9 cellular contexts compared by ENCODE assay signal in genomic region chr20:61874421-61875068, GRCh38.
DNase-seq lines count a peak whose midpoint lies in the region; ATAC-seq and TF ChIP-seq lines count a peak whose summit lies in the region.
"Had no signal": no experiment of that assay in that cellular context is flagged by ENCODE, and none has a peak within 500 bp of the region (broad histone marks: within the 10 kb centered on the region; RNA-seq: fewer than 3 reads in every experiment).

No MANE protein-coding gene starts in this region.

- H3K36me3 Mint-ChIP-seq in GM23338 (ENCODE audit: low read depth): no peaks in the 10 kb centered on the region; the same call in 2 of the 3 replicates
- H3K36me3 Mint-ChIP-seq in effector memory CD8-positive, alpha-beta T cell (ENCODE audit: insufficient read depth): no peaks in the 10 kb centered on the region

- peak; percentile 93 for ATAC-seq in GM23338
- ATAC-seq in GM21526 (IDR thresholded peaks at IDR 0.05; ENCODE audit: low FRiP score, unreplicated experiment): no peak
- ATAC-seq in effector memory CD8-positive, alpha-beta T cell (replicated peaks): no peak
- no peak for ATAC-seq in HG03442 (IDR thresholded peaks at IDR 0.05; ENCODE audit: unreplicated experiment)

- no peak overlapping the region for H3K4me3 Mint-ChIP-seq in GM23338
- H3K4me3 Mint-ChIP-seq in effector memory CD8-positive, alpha-beta T cell: no peak overlapping the region

- H3K9me3 Mint-ChIP-seq in GM23338: peaks cover 17% of the 10 kb centered on the region
- H3K9me3 Mint-ChIP-seq in effector memory CD8-positive, alpha-beta T cell: no peaks in the 10 kb centered on the region

- H3K4me3 ChIP-seq in GM23338 (no peak overlapping the region), OCI-LY3 (ENCODE audit: low read length) (no peak overlapping the region), epithelial cell of proximal tubule (ENCODE audit: low read depth, low read length) (no peak overlapping the region)

- no peaks in the 10 kb centered on the region for H4K20me1 ChIP-seq in GM23338 (replicated peaks; ENCODE audit: insufficient read depth)
- no peaks in the 10 kb centered on the region for H4K20me1 ChIP-seq in OCI-LY3 (ENCODE audit: insufficient read depth, low read length)

- TF ChIP-seq CTCF in 22Rv1 (IDR thresholded peaks at IDR 0.05) (peak; percentile 44), GM23338 (conservative IDR thresholded peaks at IDR 0.05; ENCODE audit: low read depth in 2 of 2) (peak; percentile 41 to 77; a peak in 3 of 4 replicates), OCI-LY3 (IDR thresholded peaks at IDR 0.05; ENCODE audit: low read depth, low read length) (peak; percentile 29), epithelial cell of proximal tubule (conservative IDR thresholded peaks at IDR 0.05; ENCODE audit: low read depth, low read length) (peak; percentile 47)

- H3K36me3 ChIP-seq in GM23338 (ENCODE audit: insufficient read depth) (no peaks in the 10 kb centered on the region), OCI-LY3 (replicated peaks; ENCODE audit: low read depth, low read length) (no peaks in the 10 kb centered on the region)

- no peaks in the 10 kb centered on the region for H3K79me2 ChIP-seq in GM23338 (replicated peaks; ENCODE audit: insufficient read depth)
- no peaks in the 10 kb centered on the region for H3K79me2 ChIP-seq in OCI-LY3 (ENCODE audit: low read length)

- no peaks in the 10 kb centered on the region for H3F3A ChIP-seq in GM23338 (replicated peaks; ENCODE audit: low read depth)

- peaks cover 4% of the 10 kb centered on the region for H3K27me3 Mint-ChIP-seq in GM23338 (ENCODE audit: insufficient read depth, low read depth, poor library complexity)
- H3K27me3 Mint-ChIP-seq in effector memory CD8-positive, alpha-beta T cell: peaks cover 0 to 32% of the 10 kb centered on the region in 2 donors

- no peaks in the 10 kb centered on the region for H3K9me2 ChIP-seq in GM23338 (ENCODE audit: insufficient read depth)

- H2AFZ ChIP-seq in GM23338 (no peak overlapping the region), OCI-LY3 (ENCODE audit: low read depth, low read length) (no peak overlapping the region)

- H3K27ac ChIP-seq in 22Rv1: no peak overlapping the region
- no peak overlapping the region for H3K27ac ChIP-seq in GM23338 (ENCODE audit: low read depth)
- H3K27ac ChIP-seq in OCI-LY3 (ENCODE audit: low read length): no peak overlapping the region

- H3K9ac ChIP-seq in OCI-LY3 (ENCODE audit: low read length): no peak overlapping the region

- no peak overlapping the region for H3K4me2 ChIP-seq in GM23338
- H3K4me2 ChIP-seq in OCI-LY3 (ENCODE audit: low read length): no peak overlapping the region

- DNase-seq in GM23338 (ENCODE audit: low spot score) (peak; percentile 78), epithelial cell of proximal tubule (ENCODE audit: low read depth) (no peak), NCI-H2107 treated with DMSO at 0.1 percent for 48 hours (lab: John Stamatoyannopoulos, UW; ENCODE audit: unreplicated experiment) (no peak)
- DNase-seq in effector memory CD8-positive, alpha-beta T cell: no peak
- DNase-seq: NCI-H2227 treated with DMSO at 0.1 percent for 48 hours had no signal

- H3K27me3 ChIP-seq in GM23338 (ENCODE audit: insufficient read depth) (no peaks in the 10 kb centered on the region), OCI-LY3 (ENCODE audit: low read depth, low read length) (no peaks in the 10 kb centered on the region; the same call in 1 of the 2 replicates)

- no peaks in the 10 kb centered on the region for H3K4me1 Mint-ChIP-seq in GM23338
- peaks cover 0 to 2% of the 10 kb centered on the region in 2 donors for H3K4me1 Mint-ChIP-seq in effector memory CD8-positive, alpha-beta T cell (ENCODE audit: low read depth in 2 of 2)

- H3K27ac Mint-ChIP-seq in GM23338: no peak overlapping the region
- no peak overlapping the region for H3K27ac Mint-ChIP-seq in effector memory CD8-positive, alpha-beta T cell

- no peaks in the 10 kb centered on the region for H3K9me3 ChIP-seq in OCI-LY3 (ENCODE audit: insufficient read depth, low read length)

- H3K4me1 ChIP-seq in GM23338 (ENCODE audit: insufficient read depth): no peaks in the 10 kb centered on the region
- no peaks in the 10 kb centered on the region for H3K4me1 ChIP-seq in OCI-LY3 (ENCODE audit: low read length)

TF ChIP-seq in GM23338, 12 proteins besides CTCF, POLR2A, EP300 and RAD21 (continues in another document):
- TF ChIP-seq EZH2 (IDR thresholded peaks at IDR 0.05; ENCODE audit: low read depth, unreplicated experiment): no peak
- TF ChIP-seq, protein P1, sequence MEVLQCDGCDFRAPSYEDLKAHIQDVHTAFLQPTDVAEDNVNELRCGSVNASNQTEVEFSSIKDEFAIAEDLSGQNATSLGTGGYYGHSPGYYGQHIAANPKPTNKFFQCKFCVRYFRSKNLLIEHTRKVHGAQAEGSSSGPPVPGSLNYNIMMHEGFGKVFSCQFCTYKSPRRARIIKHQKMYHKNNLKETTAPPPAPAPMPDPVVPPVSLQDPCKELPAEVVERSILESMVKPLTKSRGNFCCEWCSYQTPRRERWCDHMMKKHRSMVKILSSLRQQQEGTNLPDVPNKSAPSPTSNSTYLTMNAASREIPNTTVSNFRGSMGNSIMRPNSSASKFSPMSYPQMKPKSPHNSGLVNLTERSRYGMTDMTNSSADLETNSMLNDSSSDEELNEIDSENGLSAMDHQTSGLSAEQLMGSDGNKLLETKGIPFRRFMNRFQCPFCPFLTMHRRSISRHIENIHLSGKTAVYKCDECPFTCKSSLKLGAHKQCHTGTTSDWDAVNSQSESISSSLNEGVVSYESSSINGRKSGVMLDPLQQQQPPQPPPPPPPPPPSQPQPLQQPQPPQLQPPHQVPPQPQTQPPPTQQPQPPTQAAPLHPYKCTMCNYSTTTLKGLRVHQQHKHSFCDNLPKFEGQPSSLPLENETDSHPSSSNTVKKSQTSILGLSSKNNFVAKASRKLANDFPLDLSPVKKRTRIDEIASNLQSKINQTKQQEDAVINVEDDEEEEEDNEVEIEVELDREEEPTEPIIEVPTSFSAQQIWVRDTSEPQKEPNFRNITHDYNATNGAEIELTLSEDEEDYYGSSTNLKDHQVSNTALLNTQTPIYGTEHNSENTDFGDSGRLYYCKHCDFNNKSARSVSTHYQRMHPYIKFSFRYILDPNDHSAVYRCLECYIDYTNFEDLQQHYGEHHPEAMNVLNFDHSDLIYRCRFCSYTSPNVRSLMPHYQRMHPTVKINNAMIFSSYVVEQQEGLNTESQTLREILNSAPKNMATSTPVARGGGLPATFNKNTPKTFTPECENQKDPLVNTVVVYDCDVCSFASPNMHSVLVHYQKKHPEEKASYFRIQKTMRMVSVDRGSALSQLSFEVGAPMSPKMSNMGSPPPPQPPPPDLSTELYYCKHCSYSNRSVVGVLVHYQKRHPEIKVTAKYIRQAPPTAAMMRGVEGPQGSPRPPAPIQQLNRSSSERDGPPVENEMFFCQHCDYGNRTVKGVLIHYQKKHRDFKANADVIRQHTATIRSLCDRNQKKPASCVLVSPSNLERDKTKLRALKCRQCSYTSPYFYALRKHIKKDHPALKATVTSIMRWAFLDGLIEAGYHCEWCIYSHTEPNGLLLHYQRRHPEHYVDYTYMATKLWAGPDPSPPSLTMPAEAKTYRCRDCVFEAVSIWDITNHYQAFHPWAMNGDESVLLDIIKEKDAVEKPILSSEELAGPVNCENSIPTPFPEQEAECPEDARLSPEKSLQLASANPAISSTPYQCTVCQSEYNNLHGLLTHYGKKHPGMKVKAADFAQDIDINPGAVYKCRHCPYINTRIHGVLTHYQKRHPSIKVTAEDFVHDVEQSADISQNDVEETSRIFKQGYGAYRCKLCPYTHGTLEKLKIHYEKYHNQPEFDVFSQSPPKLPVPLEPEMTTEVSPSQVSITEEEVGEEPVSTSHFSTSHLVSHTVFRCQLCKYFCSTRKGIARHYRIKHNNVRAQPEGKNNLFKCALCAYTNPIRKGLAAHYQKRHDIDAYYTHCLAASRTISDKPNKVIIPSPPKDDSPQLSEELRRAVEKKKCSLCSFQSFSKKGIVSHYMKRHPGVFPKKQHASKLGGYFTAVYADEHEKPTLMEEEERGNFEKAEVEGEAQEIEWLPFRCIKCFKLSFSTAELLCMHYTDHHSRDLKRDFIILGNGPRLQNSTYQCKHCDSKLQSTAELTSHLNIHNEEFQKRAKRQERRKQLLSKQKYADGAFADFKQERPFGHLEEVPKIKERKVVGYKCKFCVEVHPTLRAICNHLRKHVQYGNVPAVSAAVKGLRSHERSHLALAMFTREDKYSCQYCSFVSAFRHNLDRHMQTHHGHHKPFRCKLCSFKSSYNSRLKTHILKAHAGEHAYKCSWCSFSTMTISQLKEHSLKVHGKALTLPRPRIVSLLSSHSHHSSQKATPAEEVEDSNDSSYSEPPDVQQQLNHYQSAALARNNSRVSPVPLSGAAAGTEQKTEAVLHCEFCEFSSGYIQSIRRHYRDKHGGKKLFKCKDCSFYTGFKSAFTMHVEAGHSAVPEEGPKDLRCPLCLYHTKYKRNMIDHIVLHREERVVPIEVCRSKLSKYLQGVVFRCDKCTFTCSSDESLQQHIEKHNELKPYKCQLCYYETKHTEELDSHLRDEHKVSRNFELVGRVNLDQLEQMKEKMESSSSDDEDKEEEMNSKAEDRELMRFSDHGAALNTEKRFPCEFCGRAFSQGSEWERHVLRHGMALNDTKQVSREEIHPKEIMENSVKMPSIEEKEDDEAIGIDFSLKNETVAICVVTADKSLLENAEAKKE (CRISPR knock-in tag; IDR thresholded peaks at IDR 0.05): no peak
- TF ChIP-seq REST (IDR thresholded peaks at IDR 0.05; ENCODE audit: unreplicated experiment): no peak
